17 cellular contexts compared by ENCODE assay signal in the genomic region with DNA sequence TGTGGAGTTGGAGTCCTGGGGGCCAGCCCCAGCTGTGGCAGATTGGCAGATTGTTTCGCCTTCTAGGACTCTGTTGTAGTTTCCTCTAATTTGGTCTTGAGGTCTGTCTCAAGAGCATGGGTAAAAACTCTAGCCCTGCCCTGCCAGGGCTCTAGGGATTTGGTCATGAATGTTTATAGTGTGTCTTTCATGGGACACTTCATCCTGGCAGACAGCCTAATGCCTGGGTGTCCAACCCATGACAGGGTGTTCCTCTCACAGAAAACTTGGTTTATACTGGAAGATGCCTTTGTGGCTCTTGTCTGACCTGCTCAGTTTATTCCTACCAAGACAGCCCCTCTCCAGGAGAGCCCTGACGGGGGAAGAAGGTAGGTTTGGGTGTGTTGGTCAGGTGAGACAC. TPM values are rescaled to one million over a fixed set of nuclear protein-coding genes. Genes with fewer than 3 reads are reported as not detected.
A peak's percentile ranks its signal among the peaks of the same experiment; 100 is the strongest.
DNase-seq lines count a peak whose midpoint lies in the region; ATAC-seq and TF ChIP-seq lines count a peak whose summit lies in the region.
"Had no signal": no experiment of that assay in that cellular context is flagged by ENCODE, and none has a peak within 500 bp of the region (broad histone marks: within the 10 kb centered on the region; RNA-seq: fewer than 3 reads in every experiment).

No MANE protein-coding gene starts in this region.

- WGBS in mesendoderm (ENCODE audit: extremely low coverage, insufficient coverage, low lambda C conversion rate) = no CpG with 5 or more reads among the region's 2 CpGs
- 38 to 40% methylated on average over 2 of the region's 2 CpGs for WGBS in thyroid gland, 2 donors
- no CpG with 5 or more reads among the region's 2 CpGs for WGBS in neuronal stem cell (ENCODE audit: extremely low coverage in 2 of 2, insufficient read length in 2 of 2, insufficient replicate concordance in 1 of 2), 2 donors

- intact Hi-C loops in PC-3 (cut with micrococcal nuclease) = no loop called here
- intact Hi-C loops in thyroid gland (cut with DNase I) = no loop called here

- no peaks in the 10 kb centered on the region for H4K20me1 ChIP-seq in BLaER1 treated with 17β-estradiol and CSF1 and Interleukin-3, amounts not matched to agents 10 nM and 100 nM
- no peaks in the 10 kb centered on the region for H4K20me1 ChIP-seq in PC-3 (ENCODE audit: low read length)

- H3K79me1 ChIP-seq in mesendoderm (ENCODE audit: low read length) (no peaks in the 10 kb centered on the region), neuronal stem cell (ENCODE audit: low read depth, low read length) (no peaks in the 10 kb centered on the region)

- CTCF ChIA-PET in PC-3 (lab: Charles Lee) = no interaction called here

- no peak overlapping the region for H2AK5ac ChIP-seq in mesendoderm (ENCODE audit: low read length)
- H2AK5ac ChIP-seq in neuronal stem cell (ENCODE audit: low read depth, low read length) = no peak overlapping the region

- H3K79me2 ChIP-seq in PC-3 (ENCODE audit: low read length) (no peaks in the 10 kb centered on the region), mesendoderm (ENCODE audit: control insufficient read depth, insufficient read depth, low read length) (no peaks in the 10 kb centered on the region)

- no peak overlapping the region for H3K4me3 ChIP-seq in BLaER1 treated with 17β-estradiol and CSF1 and Interleukin-3, amounts not matched to agents 10 nM and 100 nM
- H3K4me3 ChIP-seq in PC-3 (ENCODE audit: low read length) (no peak overlapping the region), mesendoderm (ENCODE audit: low read length) (no peak overlapping the region), thyroid gland (replicated peaks in 1 of 3) (no peak overlapping the region), neuronal stem cell (ENCODE audit: low read length in 2 of 2) (no peak overlapping the region)

- H4K8ac ChIP-seq in mesendoderm (ENCODE audit: low read depth, low read length) (no peak overlapping the region), neuronal stem cell (ENCODE audit: low read depth, low read length) (no peak overlapping the region)

- H2BK120ac ChIP-seq in mesendoderm (ENCODE audit: low read depth, low read length) (peak overlapping the region; percentile 31), neuronal stem cell (ENCODE audit: low read depth, low read length) (no peak overlapping the region)

- no peaks in the 10 kb centered on the region; a peak in 1 of 22 replicates for H3K27me3 ChIP-seq in BLaER1 treated with 17β-estradiol and CSF1 and Interleukin-3, amounts not matched to agents 10 nM and 100 nM
- H3K27me3 ChIP-seq in PC-3 (ENCODE audit: low read length) (no peaks in the 10 kb centered on the region), mesendoderm (ENCODE audit: insufficient read depth, low read length, poor library complexity) (no peaks in the 10 kb centered on the region), thyroid gland (no peaks in the 10 kb centered on the region), neuronal stem cell (ENCODE audit: control insufficient read depth in 3 of 3, insufficient read depth in 3 of 3, low read depth in 1 of 3, low read length in 3 of 3) (peaks cover 0 to 6% (median 0%) of the 10 kb centered on the region in 3 experiments)
- H3K27me3 ChIP-seq: BE2C had no signal

- H3K56ac ChIP-seq in mesendoderm (ENCODE audit: low read length) = no peak overlapping the region

- no peak for ATAC-seq in PC-3
- no peak for ATAC-seq in GM18868 (IDR thresholded peaks at IDR 0.05; ENCODE audit: unreplicated experiment)
- ATAC-seq: HCT116 had no signal

- no peak for TF ChIP-seq POLR2A in thyroid gland (IDR thresholded peaks at IDR 0.05)

- H4K5ac ChIP-seq in mesendoderm (ENCODE audit: low read length) = no peak overlapping the region

- H3K23ac ChIP-seq in mesendoderm (ENCODE audit: low read length) = no peak overlapping the region
- H3K23ac ChIP-seq in neuronal stem cell (ENCODE audit: low read depth, low read length, poor library complexity) = no peak overlapping the region

- H3K9me3 ChIP-seq in BLaER1 treated with 17β-estradiol and CSF1 and Interleukin-3, amounts not matched to agents 10 nM and 100 nM (replicated peaks in 1 of 11) = peaks cover 8 to 18% (median 14%) of the 10 kb centered on the region in 11 experiments; a peak in 19 of 22 replicates
- H3K9me3 ChIP-seq in PC-3 (ENCODE audit: low read length) (no peaks in the 10 kb centered on the region), thyroid gland (no peaks in the 10 kb centered on the region), neuronal stem cell (replicated peaks in 1 of 2; ENCODE audit: control insufficient read depth in 2 of 2, insufficient read depth in 1 of 2, low read depth in 1 of 2, low read length in 2 of 2) (no peaks in the 10 kb centered on the region)
- H3K9me3 ChIP-seq: BE2C had no signal

- POLR2A ChIA-PET in PC-3 (lab: Charles Lee; ENCODE audit: unreplicated experiment) = no interaction called here

- H3K18ac ChIP-seq in mesendoderm (ENCODE audit: low read length) = peak overlapping the region; percentile 3
- no peak overlapping the region for H3K18ac ChIP-seq in neuronal stem cell (ENCODE audit: low read length)

- H3K36me3 ChIP-seq in BLaER1 treated with 17β-estradiol and CSF1 and Interleukin-3, amounts not matched to agents 10 nM and 100 nM = no peaks in the 10 kb centered on the region
- H3K36me3 ChIP-seq in PC-3 (ENCODE audit: low read depth, low read length) (no peaks in the 10 kb centered on the region), mesendoderm (ENCODE audit: control insufficient read depth, insufficient read depth, low read length) (no peaks in the 10 kb centered on the region), thyroid gland (no peaks in the 10 kb centered on the region), neuronal stem cell (replicated peaks in 1 of 2; ENCODE audit: control insufficient read depth in 2 of 2, insufficient read depth in 2 of 2, low read length in 2 of 2) (peaks cover 0 to 2% of the 10 kb centered on the region in 2 donors)
- H3K36me3 ChIP-seq: BE2C had no signal

- H3K27ac ChIP-seq in BLaER1 treated with 17β-estradiol and CSF1 and Interleukin-3, amounts not matched to agents 10 nM and 100 nM = no peak overlapping the region
- peak overlapping the region; percentile 59; the same call in 1 of the 2 replicates for H3K27ac ChIP-seq in PC-3 (ENCODE audit: low read length)
- H3K27ac ChIP-seq in mesendoderm (ENCODE audit: low read depth, low read length) = no peak overlapping the region
- H3K27ac ChIP-seq in thyroid gland = no peak overlapping the region
- H3K27ac ChIP-seq in neuronal stem cell (replicated peaks; ENCODE audit: low read length) = no peak overlapping the region

- DNase-seq in PC-3 (peak; percentile 5), mesendoderm (no peak), thyroid gland (peak; percentile 70 to 74), MV-4-11 (lab: John Stamatoyannopoulos, UW) (no peak), neuronal stem cell (ENCODE audit: low spot score) (no peak)
- DNase-seq: BE2C; CD4-positive, alpha-beta memory T cell; DMS153; DMS79; GF-D8; GOT3; H7; HFFc6 had no signal

- TF ChIP-seq CTCF in PC-3 (conservative IDR thresholded peaks at IDR 0.05; ENCODE audit: low read depth, low read length) (no peak), thyroid gland (IDR thresholded peaks at IDR 0.05) (no peak)

- peak overlapping the region; percentile 86 for H2BK15ac ChIP-seq in mesendoderm (replicated peaks; ENCODE audit: low read depth)
- H2BK15ac ChIP-seq in neuronal stem cell (ENCODE audit: low read length) = no peak overlapping the region

- no peaks in the 10 kb centered on the region for H3K9me2 ChIP-seq in PC-3 (replicated peaks; ENCODE audit: low read length)

- H3F3A ChIP-seq in PC-3 (ENCODE audit: low read length, unreplicated experiment) = no peaks in the 10 kb centered on the region

- H2BK12ac ChIP-seq in neuronal stem cell (ENCODE audit: low read length) = no peak overlapping the region

- no peak overlapping the region for H3K9ac ChIP-seq in BLaER1 treated with 17β-estradiol and CSF1 and Interleukin-3, amounts not matched to agents 10 nM and 100 nM
- H3K9ac ChIP-seq in PC-3 (ENCODE audit: low read length) (no peak overlapping the region), mesendoderm (ENCODE audit: low read length) (no peak overlapping the region), neuronal stem cell (ENCODE audit: low read depth, low read length, poor library complexity) (no peak overlapping the region)

- H3K4ac ChIP-seq in mesendoderm (ENCODE audit: low read depth, low read length) (peak overlapping the region; percentile 62), neuronal stem cell (ENCODE audit: low read length) (no peak overlapping the region)

- H2AFZ ChIP-seq in PC-3 (ENCODE audit: low read length) = no peak overlapping the region
- no peak overlapping the region for H2AFZ ChIP-seq in neuronal stem cell (ENCODE audit: low read length)

- no TSS peak for BruUV-seq in PC-3 (replicated peaks; lab: Mats Ljungman, UMichigan)

- H4K91ac ChIP-seq in neuronal stem cell (ENCODE audit: low read depth, low read length, poor library complexity) = no peak overlapping the region

- H2BK5ac ChIP-seq in mesendoderm (ENCODE audit: low read length) (no peak overlapping the region), neuronal stem cell (ENCODE audit: low read length) (no peak overlapping the region)

- peak overlapping the region in 8 of 11 experiments; percentile 9 to 40 (median 34); a peak in 14 of 22 replicates for H3K4me2 ChIP-seq in BLaER1 treated with 17β-estradiol and CSF1 and Interleukin-3, amounts not matched to agents 10 nM and 100 nM
- no peak overlapping the region for H3K4me2 ChIP-seq in PC-3 (ENCODE audit: low read length)
- H3K4me2 ChIP-seq in mesendoderm (ENCODE audit: low read length) = no peak overlapping the region
- H3K4me2 ChIP-seq in neuronal stem cell (ENCODE audit: insufficient read depth, low read length, poor library complexity, severe bottlenecking) = no peak overlapping the region

- peaks cover 12 to 27% (median 20%) of the 10 kb centered on the region in 10 experiments; a peak in 19 of 20 replicates for H3K4me1 ChIP-seq in BLaER1 treated with 17β-estradiol and CSF1 and Interleukin-3, amounts not matched to agents 10 nM and 100 nM
- H3K4me1 ChIP-seq in PC-3 (ENCODE audit: insufficient read depth, low read length) (peaks cover 24% of the 10 kb centered on the region), mesendoderm (ENCODE audit: control insufficient read depth, low read depth, low read length) (peaks cover 21% of the 10 kb centered on the region), thyroid gland (peaks cover 0 to 10% of the 10 kb centered on the region in 2 donors), neuronal stem cell (ENCODE audit: control insufficient read depth in 2 of 2, insufficient read depth in 1 of 2, low read depth in 1 of 2, low read length in 2 of 2) (peaks cover 0 to 3% of the 10 kb centered on the region in 2 donors)
- H3K4me1 ChIP-seq: BE2C had no signal

- H3K14ac ChIP-seq in neuronal stem cell (ENCODE audit: low read length) = no peak overlapping the region

RNA-seq across cellular contexts. Expression of gene GALNT12, which starts 45.5 kb away (rescaled TPM):
- total RNA-seq in PC-3 (2014; rRNA removed) (14.8 and 24.8 TPM in 2 replicates), thyroid gland (10 to 100 TPM; 18.9 to 58.6 (median 36.5) TPM)
- polyA plus RNA-seq in mesendoderm (2013, experiment 1 of 2) = 5.1 TPM
- polyA plus RNA-seq in mesendoderm (2013, experiment 2 of 2) = 5.4 TPM
- 18.8 TPM for polyA plus RNA-seq in neuronal stem cell (2013, experiment 1 of 2)
- polyA plus RNA-seq in neuronal stem cell (2013, experiment 2 of 2) = 18.5 TPM
- polyA plus RNA-seq: CD14-positive monocyte had no signal

RNA-seq across cellular contexts. Expression of gene ANKS6, which starts 56.6 kb away (rescaled TPM):
- total RNA-seq in PC-3 (2014; rRNA removed) (27.7 and 39.7 TPM in 2 replicates), thyroid gland (10 to 100 TPM; 42.2 to 56.6 (median 49.9) TPM)
- 34.5 TPM for polyA plus RNA-seq in mesendoderm (2013, experiment 1 of 2)
- polyA plus RNA-seq in mesendoderm (2013, experiment 2 of 2) = 36.6 TPM
- 31.8 TPM for polyA plus RNA-seq in neuronal stem cell (2013, experiment 1 of 2)
- polyA plus RNA-seq in neuronal stem cell (2013, experiment 2 of 2) = 30.2 TPM

Comparison
In these comparisons a context has a peak if more than half of its experiments do, and no peak if none do; other contexts are left out.
1. H3K4me2 ChIP-seq: peak in BLaER1 treated with 17β-estradiol and CSF1 and Interleukin-3, amounts not matched to agents 10 nM and 100 nM (8 of 11); none in PC-3 (single experiment), mesendoderm (single experiment) and neuronal stem cell (single experiment).
2. DNase-seq: peak in PC-3 (single experiment) and thyroid gland (2 of 2); none in mesendoderm (single experiment), MV-4-11 (single experiment) and neuronal stem cell (single experiment).